Comparison of ENCODE assay signal across 8 cellular contexts in genomic region chr1:109667452-109668122, GRCh38. TPM values are rescaled to one million over a fixed set of nuclear protein-coding genes. Genes with fewer than 3 reads are reported as not detected.
DNase-seq lines count a peak whose midpoint lies in the region; ATAC-seq lines count a peak whose summit lies in the region.

Gene GSTM2 (plus strand): TSS chr1:109668057. CDS start chr1:109668116, 59 bp downstream.

- DNase-seq in Daoy (ENCODE audit: low read depth) (peak; percentile 95), GOT3 (lab: John Stamatoyannopoulos, UW) (peak; percentile 33), NCI-H1105 treated with DMSO at 0.1 percent for 48 hours (lab: John Stamatoyannopoulos, UW) (peak; percentile 54), kidney glomerular epithelial cell (lab: John Stamatoyannopoulos, UW) (peak; percentile 49), HK-2 (ENCODE audit: unreplicated experiment) (no peak)
- peak; percentile 66 for DNase-seq in central memory CD4-positive, alpha-beta T cell
- peak; percentile 55 to 76 for DNase-seq in stimulated activated CD4-positive, alpha-beta T cell treated with anti-CD3 and anti-CD28 coated beads, Interleukin-15, amount 100 ng/mL, for 1 hour (ENCODE audit: low read depth in 1 of 2, low spot score in 1 of 2)

- ATAC-seq in activated CD4-positive, CD25-positive, alpha-beta regulatory T cell treated with anti-CD3 and anti-CD28 coated beads, Interleukin-2, amount 50 U/mL, for 24 hours, result peak; percentile 96 to 99

RNA-seq across cellular contexts. Expression of gene GSTM2, which starts in this region (rescaled TPM):
- total RNA-seq in Daoy (2014; rRNA removed; shearing (Covaris generic)), result 0.42 and 1.0 TPM in 2 replicates
